Comparison of ENCODE assay signal across 8 cellular contexts in genomic region chr19:9309139-9309973, GRCh38. TPM values are rescaled to one million over a fixed set of nuclear protein-coding genes. Genes with fewer than 3 reads are reported as not detected.
DNase-seq lines count a peak whose midpoint lies in the region; ATAC-seq, FAIRE-seq and TF ChIP-seq lines count a peak whose summit lies in the region.

ZNF699 (minus strand) TSS chr19:9309838; CDS start chr19:9305119, 4,719 bp downstream.

- peak within 1 kb of the TSS; percentile 87 to 89 (median 88) for H3K4me3 Mint-ChIP-seq in T-cell

- FAIRE-seq in GM12892 (lab: Jason Lieb, UNC) = peak; percentile 97

- WGBS in prostate gland = under 1% methylated on average over 63 of the region's 63 CpGs

- no peak for TF ChIP-seq CTCF in prostate gland (IDR thresholded peaks at IDR 0.05)

- H3K27me3 Mint-ChIP-seq in T-cell = no peaks in the 10 kb centered on the region

- DNase-seq in GM12892 (ENCODE audit: insufficient read length) (peak; percentile 81), NCI-H1436 (lab: John Stamatoyannopoulos, UW) (peak; percentile 98), T-cell (peak; percentile 95 to 98 (median 97)), amniotic stem cell (lab: John Stamatoyannopoulos, UW) (peak; percentile 98), left ventricle myocardium superior (peak; percentile 99), prostate gland (ENCODE audit: low spot score) (peak; percentile 98), ureter (ENCODE audit: low spot score) (peak; percentile 99)

- peaks cover 0 to 16% (median 6%) of the 10 kb centered on the region in 3 donors for H3K9me3 Mint-ChIP-seq in T-cell

- POLR2A ChIA-PET in T-cell (lab: Charles Lee) = interaction anchor here (0.5 to 0.6 kb wide), 2 partner anchors 17 to 459 kb away, joined by 3 to 6 read pairs; no protein-coding TSS in a partner anchor

- CTCF ChIA-PET in T-cell (lab: Charles Lee) = interaction anchor here in 1 of 2 donors (0.6 kb wide), 1 partner anchor 124 kb away, joined by 3 read pairs; no protein-coding TSS in a partner anchor

- H3K36me3 Mint-ChIP-seq in T-cell = peaks cover 24% of the 10 kb centered on the region

- no peaks in the 10 kb centered on the region for H3K9me3 ChIP-seq in prostate gland

- H3K27ac Mint-ChIP-seq in T-cell = peak within 1 kb of the TSS; percentile 92 to 95

- intact Hi-C loops in left ventricle myocardium superior (cut with micrococcal nuclease) = no loop called here
- intact Hi-C loops in prostate gland (cut with DNase I) = no loop called here

- no peaks in the 10 kb centered on the region for H3K36me3 ChIP-seq in prostate gland

- H3K4me1 Mint-ChIP-seq in T-cell = peaks cover 29 to 37% (median 35%) of the 10 kb centered on the region in 3 donors

- H3K27ac ChIP-seq in prostate gland = peak within 1 kb of the TSS; percentile 93 to 96

- ATAC-seq in HG02840 (IDR thresholded peaks at IDR 0.05; ENCODE audit: low FRiP score, unreplicated experiment) (peak; percentile 89), T-cell (replicated peaks in 1 of 4) (peak; percentile 90 to 95 (median 92)), left ventricle myocardium superior (peak; percentile 98)

- H3K27me3 ChIP-seq in prostate gland (replicated peaks; ENCODE audit: insufficient read depth) = no peaks in the 10 kb centered on the region

- no peaks in the 10 kb centered on the region for H3K4me1 ChIP-seq in prostate gland (replicated peaks)

- TF ChIP-seq POLR2A in GM12892 (IDR thresholded peaks at IDR 0.05; ENCODE audit: low read depth, low read length) (peak; percentile 61), prostate gland (IDR thresholded peaks at IDR 0.05) (peak; percentile 72)

- H3K4me3 ChIP-seq in prostate gland = peak within 1 kb of the TSS; percentile 77 to 88

RNA-seq across cellular contexts. Expression of gene ZNF699, which starts in this region (rescaled TPM):
- polyA plus RNA-seq in GM12892 (2012; ENCODE audit: missing spikeins) = 2.0 TPM
- total RNA-seq in T-cell = 10 to 100 TPM; 11.3 to 23.0 (median 17.9) TPM
- 2.7 TPM for total RNA-seq in left ventricle myocardium superior
- total RNA-seq in prostate gland = 10 to 100 TPM in 1 of 2 donors, 1 to 10 TPM in 1; 9.6 to 19.4 TPM
- total RNA-seq in ureter = 8.9 TPM

Comparison
In these comparisons a context has a peak if more than half of its experiments do, and no peak if none do; other contexts are left out.
1. Peak in every context shown above with its lines: DNase-seq, ATAC-seq, H3K4me3 ChIP-seq and H3K27ac ChIP-seq.